Comparison of ENCODE assay signal across 1 cellular context in genomic region chr9:69877852-69878507, GRCh38.
TF ChIP-seq lines count a peak whose summit lies in the region.

No MANE protein-coding gene starts in this region.

TF ChIP-seq in HepG2, 621 proteins besides CTCF, POLR2A, EP300 and RAD21 (continued from another document):
- TF ChIP-seq ARID3A (IDR thresholded peaks at IDR 0.05; ENCODE audit: low read depth, low read length) (0 out of 2 replicates have a peak, but pooled peaks have one; percentile 22), ZNF260 (CRISPR knock-in tag; IDR thresholded peaks at IDR 0.05; ENCODE audit: borderline replicate concordance, low read depth) (no peak), SMC3 (IDR thresholded peaks at IDR 0.05; ENCODE audit: low read length) (peak; percentile 52), ZBTB38 (CRISPR knock-in tag; IDR thresholded peaks at IDR 0.05) (no peak), HES4 (CRISPR knock-in tag; IDR thresholded peaks at IDR 0.05; ENCODE audit: borderline replicate concordance) (no peak)
